ENCODE assay signal across 14 cellular contexts in genomic region chr9:117705386-117705785, GRCh38. TPM values are rescaled to one million over a fixed set of nuclear protein-coding genes. Genes with fewer than 3 reads are reported as not detected.
DNase-seq lines count a peak whose midpoint lies in the region; ATAC-seq and TF ChIP-seq lines count a peak whose summit lies in the region.
"Had no signal": no experiment of that assay in that cellular context is flagged by ENCODE, and none has a peak within 500 bp of the region (broad histone marks: within the 10 kb centered on the region; RNA-seq: fewer than 3 reads in every experiment).

No MANE protein-coding gene starts in this region.

- BruUV-seq in PC-9 (replicated peaks; lab: Mats Ljungman, UMichigan): no TSS peak

- H4K20me1 ChIP-seq in PC-9 (ENCODE audit: insufficient read depth): no peaks in the 10 kb centered on the region

- H3K9me3 ChIP-seq in PC-9 (ENCODE audit: insufficient read depth, low read depth) (peaks cover 19% of the 10 kb centered on the region), gastrocnemius medialis (no peaks in the 10 kb centered on the region)

- H3K4me1 Mint-ChIP-seq in naive thymus-derived CD8-positive, alpha-beta T cell: peaks cover 0 to 18% (median 2%) of the 10 kb centered on the region in 4 donors
- H3K4me1 Mint-ChIP-seq: activated CD4-positive, alpha-beta T cell treated with anti-CD3 and anti-CD28 coated beads, Interleukin-2, amount 10 ng/mL, durations not matched to agents 24 days and 14 days; activated naive CD4-positive, alpha-beta T cell treated with anti-CD3 and anti-CD28 coated beads, Interleukin-2, amount 50 U/mL, for 24 hours had no signal

- CTCF ChIA-PET in PC-9 (lab: Charles Lee): no interaction called here

- H3K27ac Mint-ChIP-seq in naive thymus-derived CD8-positive, alpha-beta T cell: no peak overlapping the region
- H3K27ac Mint-ChIP-seq: activated CD4-positive, alpha-beta T cell treated with anti-CD3 and anti-CD28 coated beads, Interleukin-2, amount 10 ng/mL, durations not matched to agents 24 days and 14 days; activated naive CD4-positive, alpha-beta T cell treated with anti-CD3 and anti-CD28 coated beads, Interleukin-2, amount 50 U/mL, for 24 hours; stimulated activated naive CD8-positive, alpha-beta T cell treated with anti-CD3 and anti-CD28 coated beads, Interleukin-15, Interleukin-2, amounts not matched to agents 100 ng/mL and 50 ng/mL, for 24 hours had no signal

- ATAC-seq in gastrocnemius medialis: no peak
- no peak for ATAC-seq in naive thymus-derived CD8-positive, alpha-beta T cell

- peak overlapping the region; percentile 89 for H3K27ac ChIP-seq in PC-9
- peak overlapping the region; percentile 70 to 81 (median 74) for H3K27ac ChIP-seq in gastrocnemius medialis

- no peak for DNase-seq in AG10803 (ENCODE audit: low read depth)
- DNase-seq in PC-9: no peak
- DNase-seq in fibroblast of pulmonary artery (ENCODE audit: low read depth): no peak
- no peak for DNase-seq in gastrocnemius medialis
- no peak for DNase-seq in central memory CD4-positive, alpha-beta T cell
- no peak for DNase-seq in T-helper 1 cell
- no peak for DNase-seq in NCI-H2171 treated with DMSO at 0.1 percent for 48 hours (lab: John Stamatoyannopoulos, UW)
- no peak for DNase-seq in naive thymus-derived CD8-positive, alpha-beta T cell
- DNase-seq: activated CD4-positive, alpha-beta T cell treated with anti-CD3 and anti-CD28 coated beads, Interleukin-2, amount 10 ng/mL, durations not matched to agents 24 days and 14 days; H7; left colon; NCI-H510A had no signal

- in situ Hi-C loops in gastrocnemius medialis (cut with MboI; ENCODE audit: low sequenced_read_pairs in 4 of 4): no loop called here

- H3K9me3 Mint-ChIP-seq in naive thymus-derived CD8-positive, alpha-beta T cell: peaks cover 0 to 9% (median 0%) of the 10 kb centered on the region in 9 donors
- H3K9me3 Mint-ChIP-seq: activated CD4-positive, alpha-beta T cell treated with anti-CD3 and anti-CD28 coated beads, Interleukin-2, amount 10 ng/mL, durations not matched to agents 24 days and 14 days; activated naive CD4-positive, alpha-beta T cell treated with anti-CD3 and anti-CD28 coated beads, Interleukin-2, amount 50 U/mL, for 24 hours; stimulated activated naive CD8-positive, alpha-beta T cell treated with anti-CD3 and anti-CD28 coated beads, Interleukin-15, Interleukin-2, amounts not matched to agents 100 ng/mL and 50 ng/mL, for 24 hours had no signal

- H3K27me3 Mint-ChIP-seq in naive thymus-derived CD8-positive, alpha-beta T cell: peaks cover 0 to 24% (median 7%) of the 10 kb centered on the region in 5 donors

- peak overlapping the region in 1 of 10 donors; percentile 81 for H3K4me3 Mint-ChIP-seq in naive thymus-derived CD8-positive, alpha-beta T cell
- H3K4me3 Mint-ChIP-seq: activated CD4-positive, alpha-beta T cell treated with anti-CD3 and anti-CD28 coated beads, Interleukin-2, amount 10 ng/mL, durations not matched to agents 24 days and 14 days; activated naive CD4-positive, alpha-beta T cell treated with anti-CD3 and anti-CD28 coated beads, Interleukin-2, amount 50 U/mL, for 24 hours; stimulated activated naive CD8-positive, alpha-beta T cell treated with anti-CD3 and anti-CD28 coated beads, Interleukin-15, Interleukin-2, amounts not matched to agents 100 ng/mL and 50 ng/mL, for 24 hours had no signal

- peak overlapping the region; percentile 85 for H3K4me2 ChIP-seq in PC-9

- no peak overlapping the region for H2AFZ ChIP-seq in PC-9

- no peaks in the 10 kb centered on the region for H3K27me3 ChIP-seq in PC-9 (ENCODE audit: insufficient read depth, low read depth)
- H3K27me3 ChIP-seq in gastrocnemius medialis: no peaks in the 10 kb centered on the region

- POLR2A ChIA-PET in PC-9 (lab: Charles Lee; ENCODE audit: unreplicated experiment): no interaction called here
- POLR2A ChIA-PET in naive thymus-derived CD8-positive, alpha-beta T cell (lab: Charles Lee): no interaction called here

- no peaks in the 10 kb centered on the region for H3K36me3 Mint-ChIP-seq in naive thymus-derived CD8-positive, alpha-beta T cell
- H3K36me3 Mint-ChIP-seq: activated naive CD4-positive, alpha-beta T cell treated with anti-CD3 and anti-CD28 coated beads, Interleukin-2, amount 50 U/mL, for 24 hours had no signal

- H3K36me3 ChIP-seq in PC-9 (ENCODE audit: low read depth) (peaks cover 7% of the 10 kb centered on the region; the same call in 1 of the 2 replicates), gastrocnemius medialis (peaks cover 0 to under 1% of the 10 kb centered on the region in 2 donors)

- H3K9me2 ChIP-seq in PC-9 (ENCODE audit: insufficient read depth): no peaks in the 10 kb centered on the region

- intact Hi-C loops in PC-9 (cut with micrococcal nuclease; ENCODE audit: unreplicated experiment) (no loop called here), gastrocnemius medialis (cut with DNase I; ENCODE audit: low total_unique reads) (no loop called here)

- H3K79me2 ChIP-seq in PC-9 (ENCODE audit: low read depth): peaks cover 12% of the 10 kb centered on the region; the same call in 1 of the 2 replicates

- H3F3A ChIP-seq in PC-9 (ENCODE audit: insufficient read depth, low read depth): peaks cover 26% of the 10 kb centered on the region

- H3K4me3 ChIP-seq in AG10803 (ENCODE audit: low read length) (peak overlapping the region; percentile 63), PC-9 (peak overlapping the region; percentile 56; the same call in 1 of the 2 replicates), fibroblast of pulmonary artery (replicated peaks; ENCODE audit: low read depth, low read length) (peak overlapping the region; percentile 63), gastrocnemius medialis (peak overlapping the region; percentile 36 to 59 (median 57))

- TF ChIP-seq POLR2A in gastrocnemius medialis (IDR thresholded peaks at IDR 0.05): no peak

- H3K4me1 ChIP-seq in PC-9 (replicated peaks; ENCODE audit: insufficient read depth) (peaks cover 42% of the 10 kb centered on the region), gastrocnemius medialis (peaks cover 0 to 11% of the 10 kb centered on the region in 2 donors)

- no peak for TF ChIP-seq CTCF in AG10803 (conservative IDR thresholded peaks at IDR 0.05; ENCODE audit: low read length)
- no peak for TF ChIP-seq CTCF in PC-9 (conservative IDR thresholded peaks at IDR 0.05)
- no peak for TF ChIP-seq CTCF in fibroblast of pulmonary artery (IDR thresholded peaks at IDR 0.05; ENCODE audit: low read length, missing control alignments)
- TF ChIP-seq CTCF in gastrocnemius medialis (IDR thresholded peaks at IDR 0.05 in 4 of 5, conservative IDR thresholded peaks at IDR 0.05 in 1 of 5): no peak

RNA-seq across cellular contexts. Expression of gene TLR4, which starts 1.2 kb away (rescaled TPM):
- 0.28 and 0.55 TPM in 2 replicates for total RNA-seq in PC-9 (2021)
- total RNA-seq in gastrocnemius medialis: 10 to 100 TPM in 1 of 4 donors, 1 to 10 TPM in 3; 7.5 to 10.3 (median 8.3) TPM
- under 1 TPM; 0.52 to 0.70 TPM for total RNA-seq in naive thymus-derived CD8-positive, alpha-beta T cell
- polyA plus RNA-seq in naive thymus-derived CD8-positive, alpha-beta T cell: under 1 TPM in 2 of 3 donors, not detected in 1; 0.07 to 0.12 TPM
- total RNA-seq: activated CD4-positive, alpha-beta T cell treated with anti-CD3 and anti-CD28 coated beads, Interleukin-2, amount 10 ng/mL, durations not matched to agents 24 days and 14 days; H7 had no signal
